ENCODE assay signal across 8 cellular contexts in genomic region chr4:65668201-65669007, GRCh38. TPM values are rescaled to one million over a fixed set of nuclear protein-coding genes. Genes with fewer than 3 reads are reported as not detected.
DNase-seq lines count a peak whose midpoint lies in the region; ATAC-seq and TF ChIP-seq lines count a peak whose summit lies in the region.
"Had no signal": no experiment of that assay in that cellular context is flagged by ENCODE, and none has a peak within 500 bp of the region (broad histone marks: within the 10 kb centered on the region; RNA-seq: fewer than 3 reads in every experiment).

No MANE protein-coding gene starts in this region.

- WGBS in testis, 2 donors, result 4% methylated on average over 32 of the region's 32 CpGs

- H3K27me3 Mint-ChIP-seq in chondrocyte (ENCODE audit: low read depth) (peaks cover 25% of the 10 kb centered on the region), T-helper 17 cell (peaks cover 20% of the 10 kb centered on the region)
- H3K27me3 Mint-ChIP-seq in activated CD4-positive, alpha-beta memory T cell treated with anti-CD3 and anti-CD28 coated beads for 36 hours, result peaks cover 28% of the 10 kb centered on the region

- H3K27me3 ChIP-seq in testis, result no peaks in the 10 kb centered on the region

- H3K4me3 Mint-ChIP-seq in chondrocyte (ENCODE audit: unreplicated experiment) (peak overlapping the region; percentile 73), T-helper 17 cell (no peak overlapping the region)
- H3K4me3 Mint-ChIP-seq in activated CD4-positive, alpha-beta memory T cell treated with anti-CD3 and anti-CD28 coated beads for 36 hours, result no peak overlapping the region

- peaks cover 18% of the 10 kb centered on the region for H3K4me1 ChIP-seq in testis

- peak overlapping the region; percentile 6 for H3K27ac Mint-ChIP-seq in chondrocyte (ENCODE audit: unreplicated experiment)
- no peak overlapping the region for H3K27ac Mint-ChIP-seq in T-helper 17 cell
- no peak overlapping the region for H3K27ac Mint-ChIP-seq in activated CD4-positive, alpha-beta memory T cell treated with anti-CD3 and anti-CD28 coated beads for 36 hours

- H3K4me1 Mint-ChIP-seq in chondrocyte (ENCODE audit: low read depth) (peaks cover 46% of the 10 kb centered on the region), T-helper 17 cell (peaks cover 3% of the 10 kb centered on the region)
- peaks cover 10% of the 10 kb centered on the region for H3K4me1 Mint-ChIP-seq in activated CD4-positive, alpha-beta memory T cell treated with anti-CD3 and anti-CD28 coated beads for 36 hours (ENCODE audit: low read depth)

- no peaks in the 10 kb centered on the region for H3K9me3 Mint-ChIP-seq in chondrocyte (ENCODE audit: low read depth)
- no peaks in the 10 kb centered on the region for H3K9me3 Mint-ChIP-seq in activated CD4-positive, alpha-beta memory T cell treated with anti-CD3 and anti-CD28 coated beads for 36 hours

- intact Hi-C loops in testis (cut with DNase I; ENCODE audit: low total_unique reads), result no loop called here
- intact Hi-C loops in activated CD4-positive, alpha-beta memory T cell treated with anti-CD3 and anti-CD28 coated beads for 36 hours (cut with micrococcal nuclease), result no loop called here

- DNase-seq in HuH-7.5 (ENCODE audit: low spot score) (peak; percentile 67), chondrocyte (ENCODE audit: low spot score) (peak; percentile 75), left kidney (ENCODE audit: low read depth, low spot score) (peak; percentile 63), testis (peak; percentile 43), T-helper 17 cell (no peak)
- no peak for DNase-seq in activated CD4-positive, alpha-beta memory T cell treated with anti-CD3 and anti-CD28 coated beads for 36 hours
- DNase-seq: effector memory CD4-positive, alpha-beta T cell had no signal

- H3K4me3 ChIP-seq in testis, result peak overlapping the region; percentile 36 to 59

- H3K36me3 Mint-ChIP-seq in chondrocyte (ENCODE audit: low read depth), result peaks cover 2% of the 10 kb centered on the region
- H3K36me3 Mint-ChIP-seq in T-helper 17 cell (ENCODE audit: low read depth), result peaks cover 4% of the 10 kb centered on the region
- H3K36me3 Mint-ChIP-seq in activated CD4-positive, alpha-beta memory T cell treated with anti-CD3 and anti-CD28 coated beads for 36 hours, result peaks cover 2% of the 10 kb centered on the region

- no peaks in the 10 kb centered on the region for H3K36me3 ChIP-seq in testis (ENCODE audit: low read depth, missing control alignments)

- H3K27ac ChIP-seq in testis, result no peak overlapping the region

- CTCF ChIA-PET in activated CD4-positive, alpha-beta memory T cell treated with anti-CD3 and anti-CD28 coated beads for 36 hours (lab: Charles Lee), result no interaction called here

- ATAC-seq in GM18505 (IDR thresholded peaks at IDR 0.05; ENCODE audit: unreplicated experiment) (no peak), T-helper 17 cell (no peak)

- no peak for TF ChIP-seq CTCF in chondrocyte (IDR thresholded peaks at IDR 0.05)
- no peak for TF ChIP-seq CTCF in testis (IDR thresholded peaks at IDR 0.05)

- H3K9me3 ChIP-seq in testis (no peaks in the 10 kb centered on the region), T-helper 17 cell (ENCODE audit: control insufficient read depth, low read length, poor library complexity, severe bottlenecking) (no peaks in the 10 kb centered on the region)

- POLR2A ChIA-PET in activated CD4-positive, alpha-beta memory T cell treated with anti-CD3 and anti-CD28 coated beads for 36 hours (lab: Charles Lee), result no interaction called here

- no peak for TF ChIP-seq POLR2A in testis (IDR thresholded peaks at IDR 0.05)
- TF ChIP-seq POLR2A in GM18505 (IDR thresholded peaks at IDR 0.05; ENCODE audit: borderline replicate concordance, extremely low read depth, insufficient read depth, insufficient read length), result no peak

RNA-seq across cellular contexts. Expression of gene EPHA5, which starts 1.9 kb away (rescaled TPM):
- 1.1 to 51.8 TPM (median 1.6 TPM) in 3 replicates for total RNA-seq in chondrocyte
- total RNA-seq in testis, result 1 to 10 TPM; 1.4 to 3.1 TPM
- polyA plus RNA-seq in testis (ENCODE audit: insufficient read depth, low read depth, low replicate concordance), result 1.0 TPM
- total RNA-seq in T-helper 17 cell, result not detected
- not detected for total RNA-seq in activated CD4-positive, alpha-beta memory T cell treated with anti-CD3 and anti-CD28 coated beads for 36 hours

Comparison
In these comparisons a context has a peak if more than half of its experiments do, and no peak if none do; other contexts are left out.
1. DNase-seq: peak in HuH-7.5 (single experiment), chondrocyte (single experiment), left kidney (single experiment) and testis (single experiment); none in T-helper 17 cell (0 of 3) and activated CD4-positive, alpha-beta memory T cell treated with anti-CD3 and anti-CD28 coated beads for 36 hours (single experiment).